ENCODE assay signal across 8 cellular contexts in the genomic region with DNA sequence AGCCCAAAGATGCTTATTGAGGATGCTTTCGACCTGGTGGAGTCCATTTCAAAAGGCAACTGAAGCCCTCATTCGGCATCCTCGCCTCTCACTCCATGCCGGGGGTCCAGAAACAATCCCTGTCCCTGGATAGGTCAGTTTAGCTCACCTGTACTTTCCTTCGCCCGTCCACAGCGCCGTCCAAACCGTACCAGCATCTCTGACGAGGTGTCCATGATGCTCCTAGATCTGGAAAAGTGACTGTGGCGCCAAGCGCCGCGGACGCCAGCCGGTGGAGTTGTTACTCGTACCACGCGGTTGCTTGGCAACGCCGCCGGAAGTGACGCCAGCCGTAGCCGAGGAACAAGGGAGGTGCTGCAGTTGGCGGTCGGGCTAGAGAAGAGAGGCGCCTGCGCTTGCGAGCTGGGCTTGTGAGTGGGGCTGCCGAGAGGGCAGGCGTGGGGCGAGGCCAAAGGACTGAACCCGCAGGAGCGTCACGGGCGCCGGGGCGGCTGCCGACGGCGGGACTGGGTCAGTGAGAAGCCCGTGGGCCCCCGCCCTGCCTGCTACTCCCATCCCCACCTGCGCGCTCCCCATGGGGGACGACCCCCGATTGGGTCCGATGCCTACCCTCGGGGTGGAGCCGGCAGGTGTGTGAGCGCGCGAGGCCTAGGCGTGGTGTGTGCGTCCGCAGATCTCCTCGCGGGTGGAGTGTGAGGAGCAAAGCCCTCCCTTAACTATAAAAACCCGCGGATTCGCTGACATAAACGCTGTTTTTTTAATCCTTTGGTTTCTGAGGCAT. TPM values are rescaled to one million over a fixed set of nuclear protein-coding genes. Genes with fewer than 3 reads are reported as not detected.
A peak's percentile ranks its signal among the peaks of the same experiment; 100 is the strongest.
DNase-seq lines count a peak whose midpoint lies in the region; ATAC-seq, FAIRE-seq and TF ChIP-seq lines count a peak whose summit lies in the region.

A gene with protein sequence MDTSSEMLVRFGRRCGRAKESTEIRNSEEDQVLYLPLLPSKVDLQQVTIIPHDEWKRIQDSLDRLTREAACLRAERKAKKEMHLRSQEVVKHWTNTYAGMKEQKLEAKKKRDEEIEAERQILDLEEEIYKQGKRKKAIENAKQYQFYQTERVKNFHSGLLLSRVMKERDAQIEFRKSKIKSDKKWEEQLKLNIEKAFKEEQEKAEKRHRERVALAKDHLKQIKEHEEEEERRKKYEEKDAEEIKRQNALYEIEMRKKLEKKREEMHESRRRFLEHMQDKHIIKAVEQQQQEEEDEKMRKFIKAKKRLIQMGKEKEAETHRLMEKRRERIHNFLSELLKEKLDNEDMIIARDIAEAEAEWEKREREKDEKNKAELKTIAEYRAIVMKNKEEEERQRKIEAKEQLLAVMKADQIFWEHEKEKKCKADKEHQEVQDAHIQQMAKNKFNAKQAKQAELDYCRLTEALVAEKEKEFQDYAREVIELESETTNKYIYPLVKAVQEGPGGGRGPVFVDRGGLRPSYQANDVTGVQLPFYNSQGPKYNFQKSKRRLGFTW (minus strand): TSS at position 293 of the 781 bp plus-strand sequence. CDS start 78 bp downstream, at position 215.
Gene PHOSPHO2 (plus strand): TSS at position 357 of the 781 bp plus-strand sequence. CDS start 6,503 bp downstream, outside the sequence.

- H3K36me3 Mint-ChIP-seq in activated CD4-positive, alpha-beta T cell treated with anti-CD3 and anti-CD28 coated beads for 36 hours (ENCODE audit: low read depth), result peaks cover 21% of the 10 kb centered on the region

- peaks cover 16% of the 10 kb centered on the region for H3K4me1 Mint-ChIP-seq in activated CD4-positive, alpha-beta T cell treated with anti-CD3 and anti-CD28 coated beads for 36 hours

- ATAC-seq in HG03442 (IDR thresholded peaks at IDR 0.05; ENCODE audit: unreplicated experiment), result peak; percentile 99
- peak; percentile 99 for ATAC-seq in activated CD4-positive, alpha-beta T cell treated with anti-CD3 and anti-CD28 coated beads for 36 hours

- FAIRE-seq in GM19239 (lab: Jason Lieb, UNC), result peak; percentile 96

- intact Hi-C loops in activated CD4-positive, alpha-beta T cell treated with anti-CD3 and anti-CD28 coated beads for 36 hours (cut with DNase I, micrococcal nuclease), result loop anchor here (1.0 to 5.0 kb wide), 10 partner anchors 11 to 1234 kb away; partner anchors contain the start of genes FASTKD1 (in 2 of the 2), PPIG (in 2 of the 2), BBS5 (in 1 of the 2) and GORASP2 (in 1 of the 2)

- H3K27ac ChIP-seq in cingulate gyrus (ENCODE audit: low read depth, low read length), result peak within 1 kb of the TSS; percentile 58

- no peaks in the 10 kb centered on the region for H3K4me1 ChIP-seq in BE2C

- no peaks in the 10 kb centered on the region for H3K36me3 ChIP-seq in BE2C

- H3K27ac Mint-ChIP-seq in activated CD4-positive, alpha-beta T cell treated with anti-CD3 and anti-CD28 coated beads for 36 hours, result peak within 1 kb of the TSS; percentile 87

- DNase-seq in BE2C, result peak; percentile 94
- peak; percentile 88 for DNase-seq in GM19239 (ENCODE audit: insufficient read length, low spot score)
- peak; percentile 62 for DNase-seq in NCI-H510A treated with DMSO at 0.1 percent for 48 hours (lab: John Stamatoyannopoulos, UW)
- DNase-seq in activated CD4-positive, alpha-beta T cell treated with anti-CD3 and anti-CD28 coated beads for 36 hours, result peak; percentile 99
- DNase-seq in kidney glomerular epithelial cell (lab: John Stamatoyannopoulos, UW), result peak; percentile 94
- peak; percentile 96 to 97 for DNase-seq in stimulated activated CD4-positive, alpha-beta T cell treated with anti-CD3 and anti-CD28 coated beads, Interleukin-15, amount 100 ng/mL, for 48 hours (ENCODE audit: low read depth in 2 of 2)

- H3K9me3 ChIP-seq in BE2C, result no peaks in the 10 kb centered on the region

- no peaks in the 10 kb centered on the region for H3K27me3 ChIP-seq in BE2C

- peaks cover 15% of the 10 kb centered on the region for H3K9me3 Mint-ChIP-seq in activated CD4-positive, alpha-beta T cell treated with anti-CD3 and anti-CD28 coated beads for 36 hours (ENCODE audit: low read depth)

- H3K4me3 Mint-ChIP-seq in activated CD4-positive, alpha-beta T cell treated with anti-CD3 and anti-CD28 coated beads for 36 hours, result peak within 1 kb of the TSS; percentile 84

- peak within 1 kb of the TSS; percentile 78 for H3K4me3 ChIP-seq in BE2C (ENCODE audit: low read depth, low read length)

- TF ChIP-seq CTCF in BE2C (IDR thresholded peaks at IDR 0.05; ENCODE audit: low read depth, low read length), result no peak

- POLR2A ChIA-PET in activated CD4-positive, alpha-beta T cell treated with anti-CD3 and anti-CD28 coated beads for 36 hours (lab: Charles Lee), result no interaction called here

- H3K27me3 Mint-ChIP-seq in activated CD4-positive, alpha-beta T cell treated with anti-CD3 and anti-CD28 coated beads for 36 hours, result peaks cover 3% of the 10 kb centered on the region

- CTCF ChIA-PET in activated CD4-positive, alpha-beta T cell treated with anti-CD3 and anti-CD28 coated beads for 36 hours (lab: Charles Lee), result interaction anchor here (0.6 to 0.8 kb wide), 3 partner anchors 166 to 1231 kb away, joined by 3 read pairs; no protein-coding TSS in a partner anchor

RNA-seq across cellular contexts. Expression of the first gene that starts in this region (rescaled TPM):
- 0.79 TPM for polyA plus RNA-seq in BE2C (2012; ENCODE audit: insufficient read depth, insufficient read length, low read depth)
- total RNA-seq in activated CD4-positive, alpha-beta T cell treated with anti-CD3 and anti-CD28 coated beads for 36 hours, result under 1 TPM in 1 of 2 experiments, not detected in 1; 0.23 TPM

RNA-seq across cellular contexts. Expression of gene PHOSPHO2, which starts in this region (rescaled TPM):
- polyA plus RNA-seq in BE2C (2012; ENCODE audit: insufficient read depth, insufficient read length, low read depth), result 2.5 TPM
- total RNA-seq in activated CD4-positive, alpha-beta T cell treated with anti-CD3 and anti-CD28 coated beads for 36 hours, result 1 to 10 TPM; 2.2 to 3.5 TPM

Comparison
In these comparisons a context has a peak if more than half of its experiments do, and no peak if none do; other contexts are left out.
1. Peak in every context shown above with its lines: DNase-seq, ATAC-seq, H3K4me3 ChIP-seq and H3K27ac ChIP-seq.